1 cellular context compared by ENCODE assay signal in the genomic region with DNA sequence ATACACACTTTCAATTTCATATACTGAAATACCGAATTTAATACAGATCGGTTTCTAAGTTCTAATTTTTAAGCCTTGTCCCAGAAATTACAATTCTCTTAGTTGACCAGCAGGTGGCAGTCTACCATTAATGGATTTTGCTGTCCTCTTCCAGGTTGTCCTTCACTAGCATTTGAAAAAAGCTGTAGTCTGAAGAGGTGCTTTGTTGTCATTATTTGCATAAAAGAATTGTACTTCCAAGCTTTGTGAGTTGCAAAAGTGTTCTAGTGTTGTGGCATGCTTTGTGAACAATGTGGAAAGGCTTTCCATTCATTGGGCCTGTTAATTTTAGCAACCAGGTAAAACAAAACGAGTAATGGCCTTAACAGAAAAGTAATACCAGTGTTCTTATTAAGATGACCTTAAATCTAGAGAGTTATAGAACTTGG.
TF ChIP-seq lines count a peak whose summit lies in the region.

No MANE protein-coding gene starts in this region.

TF ChIP-seq in K562, 482 proteins besides CTCF, POLR2A, EP300 and RAD21 (continued from another document):
- TF ChIP-seq, protein P1, sequence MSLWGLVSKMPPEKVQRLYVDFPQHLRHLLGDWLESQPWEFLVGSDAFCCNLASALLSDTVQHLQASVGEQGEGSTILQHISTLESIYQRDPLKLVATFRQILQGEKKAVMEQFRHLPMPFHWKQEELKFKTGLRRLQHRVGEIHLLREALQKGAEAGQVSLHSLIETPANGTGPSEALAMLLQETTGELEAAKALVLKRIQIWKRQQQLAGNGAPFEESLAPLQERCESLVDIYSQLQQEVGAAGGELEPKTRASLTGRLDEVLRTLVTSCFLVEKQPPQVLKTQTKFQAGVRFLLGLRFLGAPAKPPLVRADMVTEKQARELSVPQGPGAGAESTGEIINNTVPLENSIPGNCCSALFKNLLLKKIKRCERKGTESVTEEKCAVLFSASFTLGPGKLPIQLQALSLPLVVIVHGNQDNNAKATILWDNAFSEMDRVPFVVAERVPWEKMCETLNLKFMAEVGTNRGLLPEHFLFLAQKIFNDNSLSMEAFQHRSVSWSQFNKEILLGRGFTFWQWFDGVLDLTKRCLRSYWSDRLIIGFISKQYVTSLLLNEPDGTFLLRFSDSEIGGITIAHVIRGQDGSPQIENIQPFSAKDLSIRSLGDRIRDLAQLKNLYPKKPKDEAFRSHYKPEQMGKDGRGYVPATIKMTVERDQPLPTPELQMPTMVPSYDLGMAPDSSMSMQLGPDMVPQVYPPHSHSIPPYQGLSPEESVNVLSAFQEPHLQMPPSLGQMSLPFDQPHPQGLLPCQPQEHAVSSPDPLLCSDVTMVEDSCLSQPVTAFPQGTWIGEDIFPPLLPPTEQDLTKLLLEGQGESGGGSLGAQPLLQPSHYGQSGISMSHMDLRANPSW (CRISPR knock-in tag; IDR thresholded peaks at IDR 0.05), result no peak
- TF ChIP-seq ZNF384 (IDR thresholded peaks at IDR 0.05; ENCODE audit: low read depth, low read length), result no peak
